Comparison of ENCODE assay signal across 24 cellular contexts in the genomic region with DNA sequence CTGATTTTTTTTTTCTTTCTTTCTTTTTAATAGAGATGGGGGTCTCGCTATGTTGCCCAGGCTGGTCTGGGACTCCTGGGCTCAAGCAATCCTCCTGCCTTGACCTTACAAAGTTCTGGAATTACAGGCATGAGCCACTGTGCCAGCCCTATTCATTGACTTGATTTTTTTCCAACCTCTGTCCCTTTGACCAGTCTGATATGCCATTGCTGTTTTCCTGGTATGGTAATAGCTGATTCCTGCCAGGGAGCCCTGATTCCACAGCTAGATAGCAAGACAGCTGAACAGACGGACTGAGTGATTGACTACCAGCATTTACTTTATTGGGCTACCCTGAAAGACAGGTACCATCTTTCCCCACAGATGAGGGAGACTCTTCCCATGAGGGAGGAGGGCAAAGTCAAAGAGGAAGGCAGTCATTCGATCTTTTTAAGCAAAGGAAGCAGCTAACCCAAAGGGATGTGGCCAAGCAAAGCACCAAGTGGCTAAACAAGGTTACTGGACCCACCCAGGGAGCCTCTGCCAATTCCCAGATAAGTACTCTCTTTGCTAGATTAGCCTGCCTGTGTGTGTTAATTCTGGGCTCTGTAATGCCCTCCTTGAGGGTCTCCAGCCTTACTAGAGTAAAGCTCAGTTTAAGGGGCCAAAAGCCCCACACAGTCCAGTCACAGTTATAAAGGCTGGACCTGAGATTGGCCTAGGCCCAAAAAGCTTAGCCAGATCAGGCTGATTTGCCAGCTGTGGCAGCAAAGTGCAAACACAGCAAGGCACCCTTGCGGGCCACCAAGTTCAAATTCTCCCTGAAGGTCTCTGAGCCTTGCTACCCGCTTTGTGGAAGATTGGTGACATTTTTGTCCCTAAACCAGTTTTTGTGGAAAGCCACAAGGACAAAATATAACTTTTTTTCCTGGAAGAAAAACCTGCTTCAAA.
DNase-seq lines count a peak whose midpoint lies in the region; ATAC-seq, FAIRE-seq and TF ChIP-seq lines count a peak whose summit lies in the region.
"Had no signal": no experiment of that assay in that cellular context is flagged by ENCODE, and none has a peak within 500 bp of the region (broad histone marks: within the 10 kb centered on the region; RNA-seq: fewer than 3 reads in every experiment).

No MANE protein-coding gene starts in this region.

- TF ChIP-seq EP300 in A549 (IDR thresholded peaks at IDR 0.05) (no peak), gastroesophageal sphincter (IDR thresholded peaks at IDR 0.05) (no peak)

- WGBS in A549 (ENCODE audit: missing lambda C conversion rate), result 14% methylated on average over 5 of the region's 5 CpGs
- WGBS in gastroesophageal sphincter (ENCODE audit: low coverage in 1 of 2), 2 donors, result 33 to 76% methylated on average over 1 to 2 of the region's 5 CpGs

- H3K4me2 ChIP-seq in A549 (no peak overlapping the region), osteoblast (ENCODE audit: insufficient read depth, low read length) (no peak overlapping the region)

- no peaks in the 10 kb centered on the region for H3K79me2 ChIP-seq in osteoblast (ENCODE audit: insufficient read depth, low read length)

- FAIRE-seq in A549 (lab: Jason Lieb, UNC), result peak; percentile 59
- peak; percentile 40 for FAIRE-seq in bronchial epithelial cell (lab: Jason Lieb, UNC)
- FAIRE-seq: A204.1 had no signal

- POLR2A ChIA-PET in A549 (lab: Yijun Ruan, JAX), result no interaction called here

- no peak for DNase-seq in A549 (ENCODE audit: low read depth in 1 of 2, low spot score in 1 of 2)
- DNase-seq in M059J (ENCODE audit: low read depth), result peak; percentile 28
- no peak for DNase-seq in bronchial epithelial cell (ENCODE audit: low read depth)
- DNase-seq in osteoblast (ENCODE audit: insufficient read length, low spot score, missing footprints), result no peak
- no peak for DNase-seq in Ammon's horn (ENCODE audit: low spot score)
- DNase-seq in activated CD4-positive, alpha-beta T cell treated with anti-CD3 and anti-CD28 coated beads for 4 hours, result no peak
- DNase-seq: activated CD4-positive, alpha-beta T cell treated with anti-CD3 and anti-CD28 coated beads, Interleukin-2, amount 50 U/mL, for 48 hours; activated CD8-positive, alpha-beta memory T cell treated with anti-CD3 and anti-CD28 coated beads, Interleukin-2, amount 50 U/mL, for 4 hours; activated naive CD4-positive, alpha-beta T cell treated with anti-CD3 and anti-CD28 coated beads for 36 hours; amniotic stem cell; esophagus squamous epithelium; H7; left ventricle myocardium superior; naive thymus-derived CD4-positive, alpha-beta T cell; NCI-H1417 treated with DMSO at 0.1 percent for 48 hours; SHP77 treated with DMSO at 0.1 percent for 48 hours; stimulated activated CD4-positive, alpha-beta T cell treated with anti-CD3 and anti-CD28 coated beads, Interleukin-2, amount 100 ng/mL, for 24 hours had no signal

- H3K27me3 ChIP-seq in bronchial epithelial cell (ENCODE audit: control insufficient read depth, insufficient read depth, low read length), result no peaks in the 10 kb centered on the region
- peaks cover 17% of the 10 kb centered on the region for H3K27me3 ChIP-seq in osteoblast (ENCODE audit: insufficient read depth, low read length)
- H3K27me3 ChIP-seq in gastroesophageal sphincter, result no peaks in the 10 kb centered on the region
- H3K27me3 ChIP-seq: cardiac muscle cell, esophagus squamous epithelium had no signal

- H3K9me3 ChIP-seq in A549 (no peaks in the 10 kb centered on the region), osteoblast (ENCODE audit: low read depth, low read length) (no peaks in the 10 kb centered on the region), gastroesophageal sphincter (no peaks in the 10 kb centered on the region)
- H3K9me3 ChIP-seq: esophagus squamous epithelium, tibial nerve had no signal

- no peaks in the 10 kb centered on the region for H3K4me1 ChIP-seq in A549
- H3K4me1 ChIP-seq in osteoblast (ENCODE audit: insufficient read depth, low read length), result peaks cover 26% of the 10 kb centered on the region
- peaks cover 0 to 18% (median 0%) of the 10 kb centered on the region in 3 donors for H3K4me1 ChIP-seq in gastroesophageal sphincter
- H3K4me1 ChIP-seq: esophagus squamous epithelium, tibial nerve had no signal

- H3K27ac ChIP-seq in A549, result no peak overlapping the region
- H3K27ac ChIP-seq in osteoblast (ENCODE audit: low read depth, low read length), result peak overlapping the region; percentile 71
- H3K27ac ChIP-seq in gastroesophageal sphincter, result no peak overlapping the region
- H3K27ac ChIP-seq: cardiac muscle cell, esophagus squamous epithelium had no signal

- CTCF ChIA-PET in A549 (lab: Yijun Ruan, JAX), result interaction anchor here (0.6 to 1.4 kb wide), 2 partner anchors 16 to 1766 kb away, joined by 3 read pairs; no protein-coding TSS in a partner anchor

- H3K36me3 ChIP-seq in bronchial epithelial cell (ENCODE audit: control insufficient read depth, insufficient read depth, low read length) (no peaks in the 10 kb centered on the region), osteoblast (ENCODE audit: insufficient read depth, low read length) (no peaks in the 10 kb centered on the region), gastroesophageal sphincter (no peaks in the 10 kb centered on the region)
- H3K36me3 ChIP-seq: cardiac muscle cell, esophagus squamous epithelium, tibial nerve had no signal

- TF ChIP-seq POLR2A in A549 (IDR thresholded peaks at IDR 0.05; ENCODE audit: low read length), result no peak
- no peak for TF ChIP-seq POLR2A in gastroesophageal sphincter (IDR thresholded peaks at IDR 0.05)

- ATAC-seq in A549, result no peak
- ATAC-seq in HG02885 (IDR thresholded peaks at IDR 0.05; ENCODE audit: poor library complexity, unreplicated experiment), result no peak
- ATAC-seq in gastroesophageal sphincter, result no peak
- ATAC-seq: left ventricle myocardium superior; naive thymus-derived CD4-positive, alpha-beta T cell; WTC11 had no signal

- peak overlapping the region; percentile 0 for H2AFZ ChIP-seq in osteoblast (ENCODE audit: low read length)

- H3K4me3 ChIP-seq in A549, result no peak overlapping the region
- H3K4me3 ChIP-seq in bronchial epithelial cell (ENCODE audit: low read depth, low read length), result no peak overlapping the region
- no peak overlapping the region for H3K4me3 ChIP-seq in osteoblast (ENCODE audit: insufficient read depth, low read length)
- H3K4me3 ChIP-seq in gastroesophageal sphincter, result no peak overlapping the region
- H3K4me3 ChIP-seq: cardiac muscle cell, coronary artery, esophagus squamous epithelium, tibial nerve had no signal

- TF ChIP-seq CTCF in A549 (IDR thresholded peaks at IDR 0.05) (no peak), bronchial epithelial cell (IDR thresholded peaks at IDR 0.05; ENCODE audit: insufficient read depth, low read length, severe bottlenecking) (no peak), osteoblast (IDR thresholded peaks at IDR 0.05; ENCODE audit: extremely low read depth, low read depth, low read length) (no peak), gastroesophageal sphincter (IDR thresholded peaks at IDR 0.05) (no peak)

- H4K20me1 ChIP-seq in osteoblast (ENCODE audit: insufficient read depth, low read length), result no peaks in the 10 kb centered on the region

- no peak for TF ChIP-seq RAD21 in A549 (conservative IDR thresholded peaks at IDR 0.05 in 1 of 2, IDR thresholded peaks at IDR 0.05 in 1 of 2)

TF ChIP-seq in A549, 52 proteins besides CTCF, POLR2A, EP300 and RAD21 (continues in another document):
- TF ChIP-seq KDM1A (IDR thresholded peaks at IDR 0.05; ENCODE audit: low read depth), result no peak
- TF ChIP-seq, protein P1, sequence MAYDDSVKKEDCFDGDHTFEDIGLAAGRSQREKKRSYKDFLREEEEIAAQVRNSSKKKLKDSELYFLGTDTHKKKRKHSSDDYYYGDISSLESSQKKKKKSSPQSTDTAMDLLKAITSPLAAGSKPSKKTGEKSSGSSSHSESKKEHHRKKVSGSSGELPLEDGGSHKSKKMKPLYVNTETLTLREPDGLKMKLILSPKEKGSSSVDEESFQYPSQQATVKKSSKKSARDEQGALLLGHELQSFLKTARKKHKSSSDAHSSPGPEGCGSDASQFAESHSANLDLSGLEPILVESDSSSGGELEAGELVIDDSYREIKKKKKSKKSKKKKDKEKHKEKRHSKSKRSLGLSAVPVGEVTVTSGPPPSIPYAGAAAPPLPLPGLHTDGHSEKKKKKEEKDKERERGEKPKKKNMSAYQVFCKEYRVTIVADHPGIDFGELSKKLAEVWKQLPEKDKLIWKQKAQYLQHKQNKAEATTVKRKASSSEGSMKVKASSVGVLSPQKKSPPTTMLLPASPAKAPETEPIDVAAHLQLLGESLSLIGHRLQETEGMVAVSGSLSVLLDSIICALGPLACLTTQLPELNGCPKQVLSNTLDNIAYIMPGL (CRISPR knock-in tag; IDR thresholded peaks at IDR 0.05; ENCODE audit: borderline replicate concordance), result no peak
- no peak for TF ChIP-seq FOSL2 (IDR thresholded peaks at IDR 0.05)
- no peak for TF ChIP-seq FOSL2 (CRISPR knock-in tag; IDR thresholded peaks at IDR 0.05)
- TF ChIP-seq, protein P2, sequence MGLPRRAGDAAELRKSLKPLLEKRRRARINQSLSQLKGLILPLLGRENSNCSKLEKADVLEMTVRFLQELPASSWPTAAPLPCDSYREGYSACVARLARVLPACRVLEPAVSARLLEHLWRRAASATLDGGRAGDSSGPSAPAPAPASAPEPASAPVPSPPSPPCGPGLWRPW (IDR thresholded peaks at IDR 0.05), result no peak
- TF ChIP-seq ZSCAN20 (CRISPR knock-in tag; IDR thresholded peaks at IDR 0.05), result no peak
- TF ChIP-seq, protein P3, sequence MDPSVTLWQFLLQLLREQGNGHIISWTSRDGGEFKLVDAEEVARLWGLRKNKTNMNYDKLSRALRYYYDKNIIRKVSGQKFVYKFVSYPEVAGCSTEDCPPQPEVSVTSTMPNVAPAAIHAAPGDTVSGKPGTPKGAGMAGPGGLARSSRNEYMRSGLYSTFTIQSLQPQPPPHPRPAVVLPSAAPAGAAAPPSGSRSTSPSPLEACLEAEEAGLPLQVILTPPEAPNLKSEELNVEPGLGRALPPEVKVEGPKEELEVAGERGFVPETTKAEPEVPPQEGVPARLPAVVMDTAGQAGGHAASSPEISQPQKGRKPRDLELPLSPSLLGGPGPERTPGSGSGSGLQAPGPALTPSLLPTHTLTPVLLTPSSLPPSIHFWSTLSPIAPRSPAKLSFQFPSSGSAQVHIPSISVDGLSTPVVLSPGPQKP (IDR thresholded peaks at IDR 0.05; ENCODE audit: low read depth, low read length), result no peak
- no peak for TF ChIP-seq CBX2 (IDR thresholded peaks at IDR 0.05; ENCODE audit: borderline replicate concordance, low read depth)
- no peak for TF ChIP-seq NPAS2 (CRISPR knock-in tag; IDR thresholded peaks at IDR 0.05; ENCODE audit: borderline replicate concordance)
- no peak for TF ChIP-seq GATA3 (IDR thresholded peaks at IDR 0.05; ENCODE audit: borderline replicate concordance)
- TF ChIP-seq MAFK (IDR thresholded peaks at IDR 0.05; ENCODE audit: partially characterized antibody), result no peak
